15 cellular contexts compared by ENCODE assay signal in genomic region chr1:55180075-55180670, GRCh38. TPM values are rescaled to one million over a fixed set of nuclear protein-coding genes. Genes with fewer than 3 reads are reported as not detected.
DNase-seq lines count a peak whose midpoint lies in the region; ATAC-seq lines count a peak whose summit lies in the region.
"Had no signal": no experiment of that assay in that cellular context is flagged by ENCODE, and none has a peak within 500 bp of the region (broad histone marks: within the 10 kb centered on the region; RNA-seq: fewer than 3 reads in every experiment).

No MANE protein-coding gene starts in this region.

- H3K27me3 Mint-ChIP-seq in activated naive CD4-positive, alpha-beta T cell treated with anti-CD3 and anti-CD28 coated beads, Interleukin-2, amount 50 U/mL, for 24 hours = no peaks in the 10 kb centered on the region
- no peaks in the 10 kb centered on the region for H3K27me3 Mint-ChIP-seq in CD4-positive, alpha-beta memory T cell
- no peaks in the 10 kb centered on the region for H3K27me3 Mint-ChIP-seq in activated T-helper 17 cell treated with anti-CD3 and anti-CD28 coated beads, Interleukin-2, amount 50 U/mL, for 72 hours
- no peaks in the 10 kb centered on the region for H3K27me3 Mint-ChIP-seq in naive thymus-derived CD8-positive, alpha-beta T cell

- no peak overlapping the region for H3K27ac ChIP-seq in CD4-positive, alpha-beta memory T cell (ENCODE audit: low read depth, low read length)
- H3K27ac ChIP-seq: KMS-11 had no signal

- no peak overlapping the region for H3K4me3 ChIP-seq in CD4-positive, alpha-beta memory T cell (ENCODE audit: low read length in 2 of 2)

- H3K27ac Mint-ChIP-seq in activated naive CD4-positive, alpha-beta T cell treated with anti-CD3 and anti-CD28 coated beads, Interleukin-2, amount 50 U/mL, for 24 hours = peak overlapping the region; percentile 18
- H3K27ac Mint-ChIP-seq in CD4-positive, alpha-beta memory T cell = peak overlapping the region in 5 of 7 donors; percentile 5 to 89 (median 60)
- peak overlapping the region; percentile 42 for H3K27ac Mint-ChIP-seq in activated T-helper 17 cell treated with anti-CD3 and anti-CD28 coated beads, Interleukin-2, amount 50 U/mL, for 72 hours
- peak overlapping the region in 8 of 10 donors; percentile 3 to 86 (median 26) for H3K27ac Mint-ChIP-seq in naive thymus-derived CD8-positive, alpha-beta T cell

- H3K4me1 Mint-ChIP-seq in activated naive CD4-positive, alpha-beta T cell treated with anti-CD3 and anti-CD28 coated beads, Interleukin-2, amount 50 U/mL, for 24 hours = peaks cover 65% of the 10 kb centered on the region
- H3K4me1 Mint-ChIP-seq in CD4-positive, alpha-beta memory T cell = peaks cover 31 to 60% (median 36%) of the 10 kb centered on the region in 4 donors
- H3K4me1 Mint-ChIP-seq in activated T-helper 17 cell treated with anti-CD3 and anti-CD28 coated beads, Interleukin-2, amount 50 U/mL, for 72 hours = peaks cover 41% of the 10 kb centered on the region
- H3K4me1 Mint-ChIP-seq in naive thymus-derived CD8-positive, alpha-beta T cell = peaks cover 29 to 56% (median 50%) of the 10 kb centered on the region in 4 donors

- CTCF ChIA-PET in CD4-positive, alpha-beta memory T cell (lab: Charles Lee; ENCODE audit: partially characterized antibody) = interaction anchor here (1.4 kb wide), 1 partner anchor 9 kb away, joined by 4 read pairs; no protein-coding TSS in a partner anchor

- intact Hi-C loops in CD4-positive, alpha-beta memory T cell (cut with micrococcal nuclease) = no loop called here

- DNase-seq in activated naive CD4-positive, alpha-beta T cell (lab: John Stamatoyannopoulos, UW) = no peak
- no peak for DNase-seq in CD4-positive, alpha-beta memory T cell
- DNase-seq in naive thymus-derived CD8-positive, alpha-beta T cell = no peak
- no peak for DNase-seq in GM19238 (ENCODE audit: insufficient read length, low spot score)
- no peak for DNase-seq in T-helper 1 cell
- DNase-seq: DMS 273 treated with DMSO at 0.1 percent for 48 hours; HFFc6; NCI-H1105; NCI-H1694 treated with DMSO at 0.1 percent for 48 hours; NCI-H69; NK-92 treated with Interleukin-12 subunit alpha and Interleukin-12 subunit beta, amount 100 ng/mL, for 24 hours had no signal

- no peak for ATAC-seq in activated T-helper 17 cell treated with anti-CD3 and anti-CD28 coated beads, Interleukin-2, amount 50 U/mL, for 72 hours (replicated peaks)
- ATAC-seq in naive thymus-derived CD8-positive, alpha-beta T cell = no peak
- no peak for ATAC-seq in HG03025 (IDR thresholded peaks at IDR 0.05; ENCODE audit: low FRiP score, unreplicated experiment)

- H3K27me3 ChIP-seq in CD4-positive, alpha-beta memory T cell (ENCODE audit: insufficient read depth, low read length) = no peaks in the 10 kb centered on the region

- peaks cover 4% of the 10 kb centered on the region for H3K9me3 Mint-ChIP-seq in activated naive CD4-positive, alpha-beta T cell treated with anti-CD3 and anti-CD28 coated beads, Interleukin-2, amount 50 U/mL, for 24 hours
- peaks cover 1 to 16% (median 7%) of the 10 kb centered on the region in 8 donors for H3K9me3 Mint-ChIP-seq in CD4-positive, alpha-beta memory T cell
- H3K9me3 Mint-ChIP-seq in activated T-helper 17 cell treated with anti-CD3 and anti-CD28 coated beads, Interleukin-2, amount 50 U/mL, for 72 hours = peaks cover 8% of the 10 kb centered on the region
- peaks cover 0 to 20% (median 6%) of the 10 kb centered on the region in 9 donors for H3K9me3 Mint-ChIP-seq in naive thymus-derived CD8-positive, alpha-beta T cell

- no peak overlapping the region for H3K4me3 Mint-ChIP-seq in activated naive CD4-positive, alpha-beta T cell treated with anti-CD3 and anti-CD28 coated beads, Interleukin-2, amount 50 U/mL, for 24 hours
- no peak overlapping the region for H3K4me3 Mint-ChIP-seq in CD4-positive, alpha-beta memory T cell
- H3K4me3 Mint-ChIP-seq in activated T-helper 17 cell treated with anti-CD3 and anti-CD28 coated beads, Interleukin-2, amount 50 U/mL, for 72 hours = no peak overlapping the region
- H3K4me3 Mint-ChIP-seq in naive thymus-derived CD8-positive, alpha-beta T cell = no peak overlapping the region
- H3K4me3 Mint-ChIP-seq: HFFc6 had no signal

- no peaks in the 10 kb centered on the region for H3K36me3 ChIP-seq in CD4-positive, alpha-beta memory T cell (ENCODE audit: insufficient read depth, low read length)

- H3K9me3 ChIP-seq in CD4-positive, alpha-beta memory T cell (ENCODE audit: control insufficient read depth in 1 of 2, low read length in 2 of 2) = peaks cover 0 to 3% of the 10 kb centered on the region in 2 donors

- H3K4me1 ChIP-seq in CD4-positive, alpha-beta memory T cell (ENCODE audit: insufficient read depth, low read length) = peaks cover 14% of the 10 kb centered on the region

- peaks cover 30% of the 10 kb centered on the region for H3K36me3 Mint-ChIP-seq in activated naive CD4-positive, alpha-beta T cell treated with anti-CD3 and anti-CD28 coated beads, Interleukin-2, amount 50 U/mL, for 24 hours
- peaks cover 28 to 30% of the 10 kb centered on the region in 2 donors for H3K36me3 Mint-ChIP-seq in CD4-positive, alpha-beta memory T cell
- peaks cover 51% of the 10 kb centered on the region for H3K36me3 Mint-ChIP-seq in activated T-helper 17 cell treated with anti-CD3 and anti-CD28 coated beads, Interleukin-2, amount 50 U/mL, for 72 hours (ENCODE audit: low read depth)
- H3K36me3 Mint-ChIP-seq in naive thymus-derived CD8-positive, alpha-beta T cell = peaks cover 12 to 48% (median 24%) of the 10 kb centered on the region in 3 donors

- POLR2A ChIA-PET in CD4-positive, alpha-beta memory T cell (lab: Charles Lee; ENCODE audit: partially characterized antibody) = no interaction called here
- POLR2A ChIA-PET in naive thymus-derived CD8-positive, alpha-beta T cell (lab: Charles Lee) = no interaction called here

RNA-seq across cellular contexts. Expression of gene USP24, which starts 35.0 kb away (rescaled TPM):
- 10 to 100 TPM; 73.2 to 74.2 TPM for total RNA-seq in CD4-positive, alpha-beta memory T cell
- 10 to 100 TPM in 1 of 2 donors, 1 to 10 TPM in 1; 1.6 to 10.9 TPM for polyA plus RNA-seq in CD4-positive, alpha-beta memory T cell
- 10 to 100 TPM; 40.8 to 41.6 TPM for total RNA-seq in activated T-helper 17 cell treated with anti-CD3 and anti-CD28 coated beads, Interleukin-2, amount 50 U/mL, for 72 hours
- 10 to 100 TPM; 78.8 to 81.1 TPM for total RNA-seq in naive thymus-derived CD8-positive, alpha-beta T cell
- polyA plus RNA-seq in naive thymus-derived CD8-positive, alpha-beta T cell = 1 to 10 TPM; 5.5 to 8.4 (median 6.0) TPM
